9 cellular contexts compared by ENCODE assay signal in the genomic region with DNA sequence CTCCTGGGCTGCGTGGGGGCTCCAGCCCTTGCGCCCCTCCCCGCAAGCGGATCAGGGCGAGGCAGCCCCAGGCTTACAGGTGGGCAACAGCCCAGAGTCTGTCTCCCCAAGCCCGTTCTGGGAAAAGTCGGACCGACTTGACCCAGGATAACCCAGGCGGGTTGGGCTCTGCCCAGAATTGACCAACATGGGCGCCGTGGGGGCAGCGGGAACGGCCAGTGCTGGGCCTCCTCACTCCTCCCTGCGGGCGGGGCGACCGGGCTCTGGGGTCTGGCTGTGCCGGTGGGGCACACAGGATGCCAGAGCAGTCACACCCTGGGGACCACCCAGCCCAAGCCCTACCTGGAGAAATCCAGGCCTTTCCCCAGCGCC. TPM values are rescaled to one million over a fixed set of nuclear protein-coding genes. Genes with fewer than 3 reads are reported as not detected.
DNase-seq lines count a peak whose midpoint lies in the region; ATAC-seq, FAIRE-seq and TF ChIP-seq lines count a peak whose summit lies in the region.
"Had no signal": no experiment of that assay in that cellular context is flagged by ENCODE, and none has a peak within 500 bp of the region (broad histone marks: within the 10 kb centered on the region; RNA-seq: fewer than 3 reads in every experiment).

No MANE protein-coding gene starts in this region.

- ATAC-seq in WTC11, result peak; percentile 9
- ATAC-seq in HG02763 (IDR thresholded peaks at IDR 0.05; ENCODE audit: unreplicated experiment), result no peak
- no peak for ATAC-seq in natural killer cell treated with Interleukin-12 subunit alpha and Interleukin-12 subunit beta and Interleukin-15 and Interleukin-18, amount 100 ng/mL, for 72 hours

- peaks cover 11 to 22% (median 15%) of the 10 kb centered on the region in 3 donors for H3K4me1 Mint-ChIP-seq in CD8-positive, alpha-beta memory T cell
- H3K4me1 Mint-ChIP-seq in WTC11, result peaks cover 7% of the 10 kb centered on the region
- H3K4me1 Mint-ChIP-seq in activated CD4-positive, alpha-beta memory T cell treated with anti-CD3 and anti-CD28 coated beads for 36 hours (ENCODE audit: low read depth), result peaks cover 17% of the 10 kb centered on the region
- peaks cover 9 to 30% of the 10 kb centered on the region in 2 donors for H3K4me1 Mint-ChIP-seq in natural killer cell treated with Interleukin-12 subunit alpha and Interleukin-12 subunit beta and Interleukin-15 and Interleukin-18, amount 100 ng/mL, for 72 hours (ENCODE audit: low read depth in 2 of 2)

- POLR2A ChIA-PET in CD8-positive, alpha-beta memory T cell (lab: Charles Lee), result no interaction called here
- POLR2A ChIA-PET in WTC11 (lab: Charles Lee), result no interaction called here
- POLR2A ChIA-PET in activated CD4-positive, alpha-beta memory T cell treated with anti-CD3 and anti-CD28 coated beads for 36 hours (lab: Charles Lee), result no interaction called here

- no peak overlapping the region for H3K27ac ChIP-seq in CD8-positive, alpha-beta memory T cell (ENCODE audit: low read depth, low read length)
- H3K27ac ChIP-seq in left ventricle myocardium inferior (replicated peaks) (peak overlapping the region; percentile 99), prostate gland (peak overlapping the region; percentile 84)

- peaks cover 17 to 36% of the 10 kb centered on the region in 2 donors for H3K27me3 Mint-ChIP-seq in CD8-positive, alpha-beta memory T cell
- H3K27me3 Mint-ChIP-seq in WTC11 (ENCODE audit: low read depth), result peaks cover 31% of the 10 kb centered on the region
- peaks cover 10% of the 10 kb centered on the region for H3K27me3 Mint-ChIP-seq in activated CD4-positive, alpha-beta memory T cell treated with anti-CD3 and anti-CD28 coated beads for 36 hours
- peaks cover 13 to 23% of the 10 kb centered on the region in 2 donors for H3K27me3 Mint-ChIP-seq in natural killer cell treated with Interleukin-12 subunit alpha and Interleukin-12 subunit beta and Interleukin-15 and Interleukin-18, amount 100 ng/mL, for 72 hours

- peak overlapping the region; percentile 28 for H3K4me3 ChIP-seq in CD8-positive, alpha-beta memory T cell (ENCODE audit: low read length)
- H3K4me3 ChIP-seq in left ventricle myocardium inferior, result peak overlapping the region; percentile 93
- H3K4me3 ChIP-seq in prostate gland, result peak overlapping the region; percentile 42 to 54

- H3K4me1 ChIP-seq in CD8-positive, alpha-beta memory T cell (ENCODE audit: insufficient read depth, low read length), result peaks cover 13% of the 10 kb centered on the region
- H3K4me1 ChIP-seq in left ventricle myocardium inferior (peaks cover 94% of the 10 kb centered on the region), prostate gland (replicated peaks) (no peaks in the 10 kb centered on the region)

- no peak for TF ChIP-seq POLR2A in prostate gland (IDR thresholded peaks at IDR 0.05)

- DNase-seq in CD8-positive, alpha-beta memory T cell, result no peak
- no peak for DNase-seq in WTC11 (ENCODE audit: low spot score)
- peak; percentile 63 for DNase-seq in left ventricle myocardium inferior
- DNase-seq in prostate gland (ENCODE audit: low spot score), result no peak
- no peak for DNase-seq in activated CD4-positive, alpha-beta memory T cell treated with anti-CD3 and anti-CD28 coated beads for 36 hours
- DNase-seq in natural killer cell treated with Interleukin-12 subunit alpha and Interleukin-12 subunit beta and Interleukin-15 and Interleukin-18, amount 100 ng/mL, for 72 hours (ENCODE audit: low spot score), result no peak
- DNase-seq in frontal cortex (ENCODE audit: low spot score in 2 of 2), result no peak
- DNase-seq: NCI-H2107 had no signal

- no peak for FAIRE-seq in frontal cortex (lab: Jason Lieb, UNC)

- peaks cover 12% of the 10 kb centered on the region for H3K27me3 ChIP-seq in CD8-positive, alpha-beta memory T cell (ENCODE audit: insufficient read depth, low read length, poor library complexity, severe bottlenecking)
- H3K27me3 ChIP-seq in left ventricle myocardium inferior (ENCODE audit: low read depth), result no peaks in the 10 kb centered on the region
- no peaks in the 10 kb centered on the region for H3K27me3 ChIP-seq in prostate gland (replicated peaks; ENCODE audit: insufficient read depth)

- no peak overlapping the region for H3K27ac Mint-ChIP-seq in CD8-positive, alpha-beta memory T cell
- no peak overlapping the region for H3K27ac Mint-ChIP-seq in WTC11
- no peak overlapping the region for H3K27ac Mint-ChIP-seq in activated CD4-positive, alpha-beta memory T cell treated with anti-CD3 and anti-CD28 coated beads for 36 hours
- H3K27ac Mint-ChIP-seq in natural killer cell treated with Interleukin-12 subunit alpha and Interleukin-12 subunit beta and Interleukin-15 and Interleukin-18, amount 100 ng/mL, for 72 hours, result no peak overlapping the region

- TF ChIP-seq CTCF in WTC11 (IDR thresholded peaks at IDR 0.05) (no peak), left ventricle myocardium inferior (IDR thresholded peaks at IDR 0.05; ENCODE audit: borderline replicate concordance) (no peak), prostate gland (IDR thresholded peaks at IDR 0.05) (no peak)

- WGBS in prostate gland, result 0% methylated on average over 1 of the region's 19 CpGs

- H3K4me3 Mint-ChIP-seq in CD8-positive, alpha-beta memory T cell, result no peak overlapping the region
- peak overlapping the region; percentile 39 for H3K4me3 Mint-ChIP-seq in WTC11
- no peak overlapping the region for H3K4me3 Mint-ChIP-seq in activated CD4-positive, alpha-beta memory T cell treated with anti-CD3 and anti-CD28 coated beads for 36 hours
- H3K4me3 Mint-ChIP-seq in natural killer cell treated with Interleukin-12 subunit alpha and Interleukin-12 subunit beta and Interleukin-15 and Interleukin-18, amount 100 ng/mL, for 72 hours, result no peak overlapping the region

- no peaks in the 10 kb centered on the region for H3K9me3 Mint-ChIP-seq in CD8-positive, alpha-beta memory T cell
- H3K9me3 Mint-ChIP-seq in WTC11, result no peaks in the 10 kb centered on the region
- H3K9me3 Mint-ChIP-seq in activated CD4-positive, alpha-beta memory T cell treated with anti-CD3 and anti-CD28 coated beads for 36 hours, result no peaks in the 10 kb centered on the region
- no peaks in the 10 kb centered on the region for H3K9me3 Mint-ChIP-seq in natural killer cell treated with Interleukin-12 subunit alpha and Interleukin-12 subunit beta and Interleukin-15 and Interleukin-18, amount 100 ng/mL, for 72 hours

- peaks cover 0 to 4% (median 0%) of the 10 kb centered on the region in 3 donors for H3K36me3 Mint-ChIP-seq in CD8-positive, alpha-beta memory T cell
- H3K36me3 Mint-ChIP-seq in WTC11, result no peaks in the 10 kb centered on the region
- H3K36me3 Mint-ChIP-seq in activated CD4-positive, alpha-beta memory T cell treated with anti-CD3 and anti-CD28 coated beads for 36 hours, result no peaks in the 10 kb centered on the region
- peaks cover 5% of the 10 kb centered on the region for H3K36me3 Mint-ChIP-seq in natural killer cell treated with Interleukin-12 subunit alpha and Interleukin-12 subunit beta and Interleukin-15 and Interleukin-18, amount 100 ng/mL, for 72 hours

- H3K36me3 ChIP-seq in CD8-positive, alpha-beta memory T cell (ENCODE audit: insufficient read depth, low read length), result no peaks in the 10 kb centered on the region
- no peaks in the 10 kb centered on the region for H3K36me3 ChIP-seq in left ventricle myocardium inferior
- no peaks in the 10 kb centered on the region for H3K36me3 ChIP-seq in prostate gland

- no peaks in the 10 kb centered on the region for H3K9me3 ChIP-seq in CD8-positive, alpha-beta memory T cell (ENCODE audit: low read length)
- H3K9me3 ChIP-seq in left ventricle myocardium inferior (replicated peaks) (no peaks in the 10 kb centered on the region), prostate gland (no peaks in the 10 kb centered on the region)

- intact Hi-C loops in left ventricle myocardium inferior (cut with micrococcal nuclease) (no loop called here), prostate gland (cut with DNase I) (no loop called here)
- intact Hi-C loops in activated CD4-positive, alpha-beta memory T cell treated with anti-CD3 and anti-CD28 coated beads for 36 hours (cut with micrococcal nuclease), result no loop called here

- CTCF ChIA-PET in CD8-positive, alpha-beta memory T cell (lab: Charles Lee), result no interaction called here
- CTCF ChIA-PET in WTC11 (lab: Charles Lee), result interaction anchor here (1.1 to 2.3 kb wide), 2 partner anchors 11 to 80 kb away, joined by 3 to 10 read pairs; no protein-coding TSS in a partner anchor
- CTCF ChIA-PET in activated CD4-positive, alpha-beta memory T cell treated with anti-CD3 and anti-CD28 coated beads for 36 hours (lab: Charles Lee), result no interaction called here

TF ChIP-seq in WTC11, 78 proteins besides CTCF, POLR2A, EP300 and RAD21 (continues in another document):
- no peak for TF ChIP-seq ZNF416 (CRISPR knock-in tag; IDR thresholded peaks at IDR 0.05)
- TF ChIP-seq FOXP1 (CRISPR knock-in tag; IDR thresholded peaks at IDR 0.05; ENCODE audit: borderline replicate concordance), result no peak

RNA-seq across cellular contexts. Expression of gene SYNPO, which starts 15.3 kb away (rescaled TPM):
- total RNA-seq in CD8-positive, alpha-beta memory T cell, result under 1 TPM in 1 of 2 experiments, not detected in 1; 0.13 TPM
- polyA plus RNA-seq in CD8-positive, alpha-beta memory T cell, result not detected
- total RNA-seq in WTC11 (2021), result 2.1 to 2.7 TPM (median 2.6 TPM) in 3 replicates
- total RNA-seq in left ventricle myocardium inferior, result 715 TPM
- total RNA-seq in prostate gland, result 10 to 100 TPM; 13.7 to 61.0 TPM
- under 1 TPM; 0.10 to 0.14 TPM for total RNA-seq in activated CD4-positive, alpha-beta memory T cell treated with anti-CD3 and anti-CD28 coated beads for 36 hours
- 1 to 10 TPM; 1.0 to 9.3 TPM for total RNA-seq in natural killer cell treated with Interleukin-12 subunit alpha and Interleukin-12 subunit beta and Interleukin-15 and Interleukin-18, amount 100 ng/mL, for 72 hours
- total RNA-seq in frontal cortex, result 3.7 TPM

RNA-seq across cellular contexts. Expression of gene MYOZ3, which starts 35.9 kb away (rescaled TPM):
- not detected for total RNA-seq in CD8-positive, alpha-beta memory T cell
- not detected for polyA plus RNA-seq in CD8-positive, alpha-beta memory T cell
- total RNA-seq in WTC11 (2021) (11.6 to 14.5 TPM (median 13.7 TPM) in 3 replicates), left ventricle myocardium inferior (6.2 TPM), prostate gland (10 to 100 TPM in 1 of 2 donors, 1 to 10 TPM in 1; 1.2 to 14.1 TPM), frontal cortex (3.7 TPM)
- total RNA-seq in activated CD4-positive, alpha-beta memory T cell treated with anti-CD3 and anti-CD28 coated beads for 36 hours, result under 1 TPM; 0.07 to 0.21 TPM
- total RNA-seq in natural killer cell treated with Interleukin-12 subunit alpha and Interleukin-12 subunit beta and Interleukin-15 and Interleukin-18, amount 100 ng/mL, for 72 hours, result not detected

Comparison
In these comparisons a context has a peak if more than half of its experiments do, and no peak if none do; other contexts are left out.
1. H3K4me3 ChIP-seq: peak in every context shown above with its lines; median percentile 93 in left ventricle myocardium inferior; 48 in prostate gland; 28 in CD8-positive, alpha-beta memory T cell.
2. RNA of gene SYNPO, which starts 15.3 kb away (total RNA-seq): 715 TPM in left ventricle myocardium inferior (single experiment); 13.7 to 61.0 TPM in prostate gland, 1.0 to 9.3 TPM in natural killer cell treated with Interleukin-12 subunit alpha and Interleukin-12 subunit beta and Interleukin-15 and Interleukin-18, amount 100 ng/mL, for 72 hours, 3.7 TPM in frontal cortex (single experiment), 2.1 to 2.7 TPM in WTC11, 0.10 to 0.14 TPM in activated CD4-positive, alpha-beta memory T cell treated with anti-CD3 and anti-CD28 coated beads for 36 hours and 0.13 TPM in CD8-positive, alpha-beta memory T cell; every median in the first group is over 10 times any median in the second.